Comparison of ENCODE assay signal across 16 cellular contexts in the genomic region with DNA sequence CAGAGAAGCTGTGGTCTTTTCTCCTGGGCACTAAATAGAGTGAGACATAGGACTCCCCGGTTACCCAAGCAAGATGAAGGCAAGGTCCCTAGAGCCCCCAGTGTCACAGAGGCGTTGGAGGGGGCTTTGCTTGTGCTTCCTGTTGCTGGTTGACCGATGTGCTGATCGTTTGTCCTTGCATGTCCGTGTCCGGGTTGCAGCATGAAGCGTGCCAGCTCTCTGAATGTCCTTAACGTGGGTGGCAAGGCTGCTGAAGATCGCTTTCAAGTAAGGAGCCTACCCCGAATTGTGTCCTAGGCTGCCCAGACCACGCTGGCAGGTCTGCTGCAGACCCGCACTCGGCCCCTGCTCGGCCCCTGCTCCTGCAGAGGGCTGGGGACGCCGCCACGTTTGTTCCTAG. TPM values are rescaled to one million over a fixed set of nuclear protein-coding genes. Genes with fewer than 3 reads are reported as not detected.
DNase-seq lines count a peak whose midpoint lies in the region; ATAC-seq and TF ChIP-seq lines count a peak whose summit lies in the region.
"Had no signal": no experiment of that assay in that cellular context is flagged by ENCODE, and none has a peak within 500 bp of the region (broad histone marks: within the 10 kb centered on the region; RNA-seq: fewer than 3 reads in every experiment).

No MANE protein-coding gene starts in this region.

- H3K27ac Mint-ChIP-seq in type B pancreatic cell (no peak overlapping the region), nephron progenitor cell (no peak overlapping the region)

- H3K79me2 ChIP-seq in SU-DHL-6 (ENCODE audit: insufficient read depth, low read length): no peaks in the 10 kb centered on the region

- ATAC-seq in GM19438 (IDR thresholded peaks at IDR 0.05; ENCODE audit: low read depth, unreplicated experiment) (peak; percentile 9), HG02973 (IDR thresholded peaks at IDR 0.05; ENCODE audit: unreplicated experiment) (peak; percentile 12)
- ATAC-seq: foreskin keratinocyte, SK-N-SH treated with all-trans-retinoic acid at 6 μM for 48 hours had no signal

- no peaks in the 10 kb centered on the region for H3K27me3 ChIP-seq in BLaER1 treated with 17β-estradiol and CSF1 and Interleukin-3, amounts not matched to agents 10 nM and 100 nM
- no peaks in the 10 kb centered on the region for H3K27me3 ChIP-seq in SU-DHL-6 (ENCODE audit: low read length)
- H3K27me3 ChIP-seq: foreskin keratinocyte, tibial artery had no signal

- DNase-seq in type B pancreatic cell (ENCODE audit: extremely low spot score, unreplicated experiment) (no peak), cerebellar nuclear complex (lab: John Stamatoyannopoulos, UW) (no peak), nephron progenitor cell (no peak)
- DNase-seq in stimulated activated CD4-positive, alpha-beta T cell treated with anti-CD3 and anti-CD28 coated beads, Interleukin-1b, Interleukin-23, amount 100 ng/mL, for 48 hours: no peak
- DNase-seq: activated CD4-positive, CD25-positive, alpha-beta regulatory T cell; activated T-cell treated with anti-CD3 and anti-CD28 coated beads, Interleukin-2, amount 50 U/mL, for 48 hours; effector CD4-positive, alpha-beta T cell; foreskin keratinocyte; islet precursor cell; NCI-H1694; tibial artery had no signal

- peaks cover 46 to 96% (median 66%) of the 10 kb centered on the region in 11 experiments for H3K36me3 ChIP-seq in BLaER1 treated with 17β-estradiol and CSF1 and Interleukin-3, amounts not matched to agents 10 nM and 100 nM
- peaks cover 5% of the 10 kb centered on the region; the same call in 1 of the 2 replicates for H3K36me3 ChIP-seq in SU-DHL-6 (ENCODE audit: low read length)

- H3K27me3 Mint-ChIP-seq in type B pancreatic cell (no peaks in the 10 kb centered on the region), nephron progenitor cell (ENCODE audit: low read depth, poor library complexity) (no peaks in the 10 kb centered on the region)

- peaks cover 59% of the 10 kb centered on the region for H3F3A ChIP-seq in SU-DHL-6 (ENCODE audit: insufficient read depth)

- no peak overlapping the region; a peak in 1 of 20 replicates for H3K4me3 ChIP-seq in BLaER1 treated with 17β-estradiol and CSF1 and Interleukin-3, amounts not matched to agents 10 nM and 100 nM
- peak overlapping the region; percentile 25 for H3K4me3 ChIP-seq in SU-DHL-6 (ENCODE audit: insufficient read depth, low read length, poor library complexity, severe bottlenecking)
- H3K4me3 ChIP-seq: tibial artery had no signal

- H3K27ac ChIP-seq in BLaER1 treated with 17β-estradiol and CSF1 and Interleukin-3, amounts not matched to agents 10 nM and 100 nM: peak overlapping the region in 6 of 11 experiments; percentile 13 to 69 (median 48); a peak in 9 of 22 replicates
- H3K27ac ChIP-seq in SU-DHL-6 (ENCODE audit: low read depth, low read length): peak overlapping the region; percentile 93
- H3K27ac ChIP-seq: foreskin keratinocyte, tibial artery had no signal

- H3K4me3 Mint-ChIP-seq in type B pancreatic cell: no peak overlapping the region
- H3K4me3 Mint-ChIP-seq in nephron progenitor cell: no peak overlapping the region

- peaks cover 46 to 89% (median 79%) of the 10 kb centered on the region in 10 experiments for H3K4me1 ChIP-seq in BLaER1 treated with 17β-estradiol and CSF1 and Interleukin-3, amounts not matched to agents 10 nM and 100 nM

- no peak overlapping the region for H2AFZ ChIP-seq in SU-DHL-6 (ENCODE audit: low read depth, low read length, severe bottlenecking)

- H3K4me2 ChIP-seq in BLaER1 treated with 17β-estradiol and CSF1 and Interleukin-3, amounts not matched to agents 10 nM and 100 nM: peak overlapping the region in 10 of 11 experiments; percentile 2 to 87 (median 70); a peak in 16 of 22 replicates
- peak overlapping the region; percentile 71 for H3K4me2 ChIP-seq in SU-DHL-6 (ENCODE audit: low read depth, low read length, poor library complexity, severe bottlenecking)

- H4K20me1 ChIP-seq in BLaER1 treated with 17β-estradiol and CSF1 and Interleukin-3, amounts not matched to agents 10 nM and 100 nM: peaks cover 70 to 99% (median 90%) of the 10 kb centered on the region in 11 experiments
- no peaks in the 10 kb centered on the region for H4K20me1 ChIP-seq in SU-DHL-6 (ENCODE audit: low read depth, low read length)

- H3K9me3 Mint-ChIP-seq in type B pancreatic cell (no peaks in the 10 kb centered on the region), nephron progenitor cell (no peaks in the 10 kb centered on the region)

- H3K36me3 Mint-ChIP-seq in type B pancreatic cell (peaks cover 8% of the 10 kb centered on the region), nephron progenitor cell (ENCODE audit: low read depth) (peaks cover 24% of the 10 kb centered on the region)

- no peaks in the 10 kb centered on the region for H3K9me3 ChIP-seq in BLaER1 treated with 17β-estradiol and CSF1 and Interleukin-3, amounts not matched to agents 10 nM and 100 nM (replicated peaks in 1 of 11)
- no peaks in the 10 kb centered on the region for H3K9me3 ChIP-seq in SU-DHL-6 (ENCODE audit: insufficient read depth, low read length)
- H3K9me3 ChIP-seq: tibial artery had no signal

- H3K9me2 ChIP-seq in SU-DHL-6 (replicated peaks; ENCODE audit: insufficient read depth, low read length): no peaks in the 10 kb centered on the region

- TF ChIP-seq CTCF in SU-DHL-6 (IDR thresholded peaks at IDR 0.05; ENCODE audit: insufficient read depth, low read length, poor library complexity, severe bottlenecking) (no peak), type B pancreatic cell (conservative IDR thresholded peaks at IDR 0.05) (no peak), nephron progenitor cell (IDR thresholded peaks at IDR 0.05) (no peak)

- peak overlapping the region in 7 of 11 experiments; percentile 1 to 58 (median 23); a peak in 8 of 22 replicates for H3K9ac ChIP-seq in BLaER1 treated with 17β-estradiol and CSF1 and Interleukin-3, amounts not matched to agents 10 nM and 100 nM
- peak overlapping the region; percentile 52 for H3K9ac ChIP-seq in SU-DHL-6 (ENCODE audit: low read length)

- H3K4me1 Mint-ChIP-seq in type B pancreatic cell (ENCODE audit: unreplicated experiment) (peaks cover 19% of the 10 kb centered on the region), nephron progenitor cell (peaks cover 25% of the 10 kb centered on the region)

RNA-seq across cellular contexts. Expression of gene XRCC3, which starts 23.1 kb away (rescaled TPM):
- total RNA-seq in type B pancreatic cell (ENCODE audit: low replicate concordance): 17.3 and 35.2 TPM in 2 replicates

RNA-seq across cellular contexts. Expression of gene ZFYVE21, which starts 23.5 kb away (rescaled TPM):
- total RNA-seq in type B pancreatic cell (ENCODE audit: low replicate concordance): 41.7 and 59.1 TPM in 2 replicates
